In the genomic region with DNA sequence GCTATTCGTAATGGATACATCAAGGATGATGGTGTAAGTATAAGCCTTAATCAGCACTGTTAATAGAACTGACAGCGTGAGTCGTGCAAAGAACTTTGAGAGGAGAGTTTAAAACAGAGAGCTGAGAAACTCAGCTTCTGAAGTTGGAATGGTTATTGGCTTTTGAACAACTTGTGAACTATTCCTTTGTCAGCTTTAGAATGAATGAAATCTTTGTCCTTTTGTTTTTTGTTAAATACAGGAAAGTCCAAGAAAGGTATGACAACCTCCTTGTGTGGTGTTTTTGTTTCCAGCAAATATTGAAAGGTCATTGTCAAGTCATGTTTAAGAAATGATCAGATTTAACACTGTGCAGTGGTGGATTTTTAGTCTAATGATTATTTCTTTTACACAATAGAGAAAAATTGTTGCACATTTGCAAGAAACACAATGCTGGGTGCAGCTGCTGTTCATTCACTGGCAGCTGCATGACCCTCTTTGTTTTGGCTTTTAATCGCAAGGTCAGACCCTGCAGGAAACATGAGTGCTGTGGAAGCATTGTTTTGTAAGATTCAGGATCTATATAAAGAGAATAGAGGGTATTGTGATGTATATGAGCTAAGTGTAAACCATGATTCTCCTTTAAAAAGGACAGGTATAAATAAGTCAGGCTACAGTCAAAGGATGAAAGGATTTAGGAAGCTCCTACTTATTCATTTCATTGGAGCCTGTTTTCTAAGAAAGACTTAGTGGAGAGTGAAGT, we compare ENCODE assay signal across 18 cellular contexts. TPM values are rescaled to one million over a fixed set of nuclear protein-coding genes. Genes with fewer than 3 reads are reported as not detected.
DNase-seq lines count a peak whose midpoint lies in the region; ATAC-seq lines count a peak whose summit lies in the region.
"Had no signal": no experiment of that assay in that cellular context is flagged by ENCODE, and none has a peak within 500 bp of the region (broad histone marks: within the 10 kb centered on the region; RNA-seq: fewer than 3 reads in every experiment).

No MANE protein-coding gene starts in this region.

- H3K27ac ChIP-seq in HUES6 (ENCODE audit: low read depth, low read length) = peak overlapping the region; percentile 22; the same call in 1 of the 2 replicates
- H3K27ac ChIP-seq in SJCRH30 = peak overlapping the region; percentile 81
- no peak overlapping the region for H3K27ac ChIP-seq in GM23248
- H3K27ac ChIP-seq: thyroid gland, VCaP had no signal

- WGBS in GM23248 (ENCODE audit: low coverage in 1 of 2, low lambda C conversion rate in 2 of 2, missing lambda C conversion rate in 2 of 2), 2 experiments = 89 to 93% methylated on average over 4 of the region's 4 CpGs

- H3F3A ChIP-seq in GM23248 (ENCODE audit: insufficient read depth) = peaks cover 39% of the 10 kb centered on the region

- peak; percentile 29 for DNase-seq in COLO668 (lab: John Stamatoyannopoulos, UW; ENCODE audit: unreplicated experiment)
- peak; percentile 68 to 87 for DNase-seq in SJCRH30
- peak; percentile 16 for DNase-seq in iPS-NIHi7 (ENCODE audit: extremely low spot score)
- no peak for DNase-seq in NCI-H1092 treated with DMSO at 0.1 percent for 48 hours (lab: John Stamatoyannopoulos, UW)
- DNase-seq in naive thymus-derived CD8-positive, alpha-beta T cell = no peak
- no peak for DNase-seq in GM23248
- DNase-seq: activated gamma-delta T cell; Caco-2; heart right ventricle; MM.1S; naive thymus-derived CD4-positive, alpha-beta T cell; NCI-H446; SW 1271; thyroid gland had no signal

- H3K4me1 ChIP-seq in HUES6 (ENCODE audit: control insufficient read depth, insufficient read depth, low read length) (peaks cover 52% of the 10 kb centered on the region), SJCRH30 (peaks cover 24% of the 10 kb centered on the region), GM23248 (ENCODE audit: insufficient read depth) (peaks cover 8% of the 10 kb centered on the region; the same call in 1 of the 2 replicates)
- H3K4me1 ChIP-seq: Caco-2 had no signal

- no peaks in the 10 kb centered on the region for H3K4me1 Mint-ChIP-seq in naive thymus-derived CD8-positive, alpha-beta T cell
- H3K4me1 Mint-ChIP-seq: naive thymus-derived CD4-positive, alpha-beta T cell had no signal

- H3K9ac ChIP-seq in HUES6 (ENCODE audit: low read length) (peak overlapping the region; percentile 10), GM23248 (no peak overlapping the region)

- no peak overlapping the region for H2AFZ ChIP-seq in GM23248

- H3K4me3 Mint-ChIP-seq in naive thymus-derived CD8-positive, alpha-beta T cell = no peak overlapping the region
- H3K4me3 Mint-ChIP-seq: naive thymus-derived CD4-positive, alpha-beta T cell had no signal

- H3K36me3 ChIP-seq in HUES6 (ENCODE audit: control insufficient read depth, insufficient read depth, low read length) (no peaks in the 10 kb centered on the region; the same call in 1 of the 2 replicates), SJCRH30 (peaks cover 60% of the 10 kb centered on the region), GM23248 (ENCODE audit: low read depth) (peaks cover 23% of the 10 kb centered on the region)
- H3K36me3 ChIP-seq: thyroid gland had no signal

- H3K36me3 Mint-ChIP-seq in naive thymus-derived CD8-positive, alpha-beta T cell = no peaks in the 10 kb centered on the region
- H3K36me3 Mint-ChIP-seq: naive thymus-derived CD4-positive, alpha-beta T cell had no signal

- H3K27me3 ChIP-seq in HUES6 (ENCODE audit: control insufficient read depth, insufficient read depth, low read length) (no peaks in the 10 kb centered on the region; the same call in 1 of the 2 replicates), SJCRH30 (no peaks in the 10 kb centered on the region), GM23248 (replicated peaks; ENCODE audit: insufficient read depth) (no peaks in the 10 kb centered on the region)
- H3K27me3 ChIP-seq: heart right ventricle, thyroid gland had no signal

- H3K9me3 Mint-ChIP-seq in naive thymus-derived CD8-positive, alpha-beta T cell = no peaks in the 10 kb centered on the region
- H3K9me3 Mint-ChIP-seq: naive thymus-derived CD4-positive, alpha-beta T cell had no signal

- H3K9me2 ChIP-seq in GM23248 (ENCODE audit: insufficient read depth) = no peaks in the 10 kb centered on the region

- H3K4me2 ChIP-seq in GM23248 (ENCODE audit: unreplicated experiment) = no peak overlapping the region

- in situ Hi-C loops in GM23248 (cut with MboI) = no loop called here

- H3K4me3 ChIP-seq in HUES6 (ENCODE audit: low read depth, low read length) (no peak overlapping the region), SJCRH30 (no peak overlapping the region), GM23248 (no peak overlapping the region)
- H3K4me3 ChIP-seq: heart right ventricle, thyroid gland had no signal

- H3K27me3 Mint-ChIP-seq in naive thymus-derived CD8-positive, alpha-beta T cell = no peaks in the 10 kb centered on the region

- ATAC-seq in naive thymus-derived CD8-positive, alpha-beta T cell = no peak
- no peak for ATAC-seq in HG03469 (IDR thresholded peaks at IDR 0.05; ENCODE audit: unreplicated experiment)
- ATAC-seq: esophagus mucosa; heart right ventricle; naive thymus-derived CD4-positive, alpha-beta T cell had no signal

- H3K79me2 ChIP-seq in GM23248 (ENCODE audit: insufficient read depth) = no peaks in the 10 kb centered on the region

- POLR2A ChIA-PET in naive thymus-derived CD8-positive, alpha-beta T cell (lab: Charles Lee) = no interaction called here

- H4K20me1 ChIP-seq in GM23248 (ENCODE audit: insufficient read depth) = no peaks in the 10 kb centered on the region

- no peak overlapping the region for H3K27ac Mint-ChIP-seq in naive thymus-derived CD8-positive, alpha-beta T cell
- H3K27ac Mint-ChIP-seq: naive thymus-derived CD4-positive, alpha-beta T cell had no signal

- H3K9me3 ChIP-seq in HUES6 (ENCODE audit: control insufficient read depth, insufficient read depth, low read depth, low read length) = no peaks in the 10 kb centered on the region
- H3K9me3 ChIP-seq in SJCRH30 (replicated peaks) = no peaks in the 10 kb centered on the region
- H3K9me3 ChIP-seq in GM23248 (ENCODE audit: low read depth) = no peaks in the 10 kb centered on the region
- H3K9me3 ChIP-seq: Caco-2, heart right ventricle, thyroid gland had no signal

RNA-seq across cellular contexts. Expression of a gene that starts 21.7 kb away (rescaled TPM):
- 37.4 and 48.7 TPM in 2 replicates for total RNA-seq in SJCRH30 (2014; rRNA removed; shearing (Covaris generic))
- total RNA-seq in naive thymus-derived CD8-positive, alpha-beta T cell = 10 to 100 TPM; 33.0 to 40.0 TPM
- polyA plus RNA-seq in naive thymus-derived CD8-positive, alpha-beta T cell = 10 to 100 TPM; 31.3 to 40.9 (median 39.2) TPM
- 20.9 and 26.4 TPM in 2 replicates for total RNA-seq in GM23248 (2014; rRNA removed; shearing (Covaris generic))
- 25.4 and 26.5 TPM in 2 replicates for polyA plus RNA-seq in GM23248 (2016; fragmentation: Nextera tagmentation; extraction: Ambion mirVana)

RNA-seq across cellular contexts. Expression of a gene that starts 41.6 kb away (rescaled TPM):
- total RNA-seq in SJCRH30 (2014; rRNA removed; shearing (Covaris generic)) = 19.1 and 19.8 TPM in 2 replicates
- not detected for total RNA-seq in naive thymus-derived CD8-positive, alpha-beta T cell
- not detected for polyA plus RNA-seq in naive thymus-derived CD8-positive, alpha-beta T cell
- total RNA-seq in GM23248 (2014; rRNA removed; shearing (Covaris generic)) = 1.3 TPM in 1 of 2 replicates, not detected in the other
- polyA plus RNA-seq in GM23248 (2016; fragmentation: Nextera tagmentation; extraction: Ambion mirVana) = 0.48 and 0.61 TPM in 2 replicates
- total RNA-seq: Caco-2, esophagus mucosa had no signal
- polyA plus RNA-seq: naive thymus-derived CD4-positive, alpha-beta T cell had no signal

Comparison
In these comparisons a context has a peak if more than half of its experiments do, and no peak if none do; other contexts are left out.
1. DNase-seq: peak in COLO668 (single experiment), SJCRH30 (2 of 2) and iPS-NIHi7 (single experiment); none in NCI-H1092 treated with DMSO at 0.1 percent for 48 hours (single experiment), naive thymus-derived CD8-positive, alpha-beta T cell (0 of 10) and GM23248 (single experiment).